In genomic region chr19:1063909-1064660, GRCh38 we compare ENCODE assay signal across 11 cellular contexts. TPM values are rescaled to one million over a fixed set of nuclear protein-coding genes. Genes with fewer than 3 reads are reported as not detected.
DNase-seq lines count a peak whose midpoint lies in the region; ATAC-seq, FAIRE-seq and TF ChIP-seq lines count a peak whose summit lies in the region.
"Had no signal": no experiment of that assay in that cellular context is flagged by ENCODE, and none has a peak within 500 bp of the region (broad histone marks: within the 10 kb centered on the region; RNA-seq: fewer than 3 reads in every experiment).

No MANE protein-coding gene starts in this region.

- H3K36me3 ChIP-seq in ES-I3 (ENCODE audit: insufficient read depth, low read length) (no peaks in the 10 kb centered on the region), Panc1 (ENCODE audit: control insufficient read depth, insufficient read depth, low read length) (no peaks in the 10 kb centered on the region; the same call in 1 of the 2 replicates), HepG2 (replicated peaks in 1 of 2; ENCODE audit: control insufficient read depth in 1 of 2, insufficient read depth in 2 of 2, low read length in 2 of 2) (no peaks in the 10 kb centered on the region)
- H3K36me3 ChIP-seq: BE2C had no signal

- H3K4me3 ChIP-seq in Panc1 (ENCODE audit: low read depth in 2 of 2, low read length in 2 of 2) (no peak overlapping the region), HepG2 (replicated peaks in 1 of 3; ENCODE audit: insufficient read depth in 1 of 3, low read depth in 2 of 3, low read length in 3 of 3) (peak overlapping the region in 1 of 3 experiments; percentile 78; a peak in 1 of 6 replicates)

- no peak for FAIRE-seq in HepG2 (lab: Jason Lieb, UNC)
- FAIRE-seq: RCC 7860 had no signal

- TF ChIP-seq CTCF in 22Rv1 (IDR thresholded peaks at IDR 0.05) (no peak), Panc1 (IDR thresholded peaks at IDR 0.05) (no peak), HepG2 (CRISPR knock-in tag; IDR thresholded peaks at IDR 0.05) (no peak)

- in situ Hi-C loops in Panc1 (cut with HindIII; ENCODE audit: low pct_unique_long_range_greater_than_20kb, low sequenced_read_pairs) (no loop called here), HepG2 (cut with HindIII; ENCODE audit: extremely low pct_ligation_motif_present, low pct_unique_long_range_greater_than_20kb) (no loop called here)

- CTCF ChIA-PET in Panc1 (lab: Charles Lee) (interaction anchor here (0.5 to 0.6 kb wide), 2 partner anchors 65 to 178 kb away, joined by 4 to 7 read pairs; partner anchors contain the start of gene ATP5F1D), HepG2 (lab: Yijun Ruan, JAX; ENCODE audit: low intra/inter-chr PET ratio, low total read pairs) (no interaction called here)

- TF ChIP-seq RAD21 in HepG2 (CRISPR knock-in tag; IDR thresholded peaks at IDR 0.05): no peak

- H3K27me3 ChIP-seq in Panc1 (ENCODE audit: control insufficient read depth, insufficient read depth, low read length): no peaks in the 10 kb centered on the region
- H3K27me3 ChIP-seq in HepG2 (ENCODE audit: control insufficient read depth in 1 of 2, insufficient read depth in 2 of 2, low read length in 2 of 2): no peaks in the 10 kb centered on the region

- BruUV-seq in Panc1 (replicated peaks; lab: Mats Ljungman, UMichigan): no TSS peak
- no TSS peak for BruUV-seq in HepG2 (replicated peaks; lab: Mats Ljungman, UMichigan)

- H3K9me3 ChIP-seq in ES-I3 (ENCODE audit: control insufficient read depth, insufficient read depth, low read length) (no peaks in the 10 kb centered on the region), Panc1 (ENCODE audit: control insufficient read depth, insufficient read depth, low read depth, low read length) (no peaks in the 10 kb centered on the region), HepG2 (ENCODE audit: low read length) (no peaks in the 10 kb centered on the region)

- no peak overlapping the region for H2AFZ ChIP-seq in HepG2 (ENCODE audit: low read length)

- no peaks in the 10 kb centered on the region for H3K79me2 ChIP-seq in HepG2 (ENCODE audit: insufficient read depth, low read length)

- TF ChIP-seq EP300 in HepG2 (IDR thresholded peaks at IDR 0.05; ENCODE audit: low read depth in 2 of 2, low read length in 2 of 2) (no peak), HepG2 (CRISPR knock-in tag; IDR thresholded peaks at IDR 0.05; ENCODE audit: borderline replicate concordance) (no peak)

- WGBS in HepG2 (ENCODE audit: low lambda C conversion rate): 85% methylated on average over 34 of the region's 37 CpGs

- TF ChIP-seq POLR2A in HepG2 (IDR thresholded peaks at IDR 0.05; ENCODE audit: insufficient read depth in 1 of 2, low read depth in 2 of 2, low read length in 2 of 2): peak in 1 of 2 experiments; percentile 50; a peak in 2 of 4 replicates

- POLR2A ChIA-PET in Panc1 (lab: Charles Lee) (no interaction called here), HepG2 (lab: Yijun Ruan, JAX) (interaction anchor here (0.6 to 2.0 kb wide), 8 partner anchors 12 to 43 kb away, joined by 3 to 10 read pairs (median 4); partner anchors contain the start of genes ABCA7 and RNU6-2)

- DNase-seq in Panc1 (ENCODE audit: low read depth, low spot score) (no peak), HepG2 (ENCODE audit: low spot score) (no peak), cerebellar cortex (ENCODE audit: low spot score) (no peak), HuH-7.5 (ENCODE audit: low spot score) (no peak)

- H3K4me1 ChIP-seq in ES-I3 (ENCODE audit: insufficient read depth, low read length): peaks cover 7% of the 10 kb centered on the region; the same call in 1 of the 2 replicates
- peaks cover 17% of the 10 kb centered on the region for H3K4me1 ChIP-seq in Panc1 (ENCODE audit: control insufficient read depth, insufficient read depth, low read length)
- H3K4me1 ChIP-seq in HepG2 (ENCODE audit: insufficient read depth, low read length): peaks cover 37% of the 10 kb centered on the region
- H3K4me1 ChIP-seq: BE2C had no signal

- H3K4me2 ChIP-seq in HepG2 (ENCODE audit: low read depth, low read length): peak overlapping the region; percentile 86; the same call in 1 of the 2 replicates
- H3K4me2 ChIP-seq: KMS-11 had no signal

- peak overlapping the region; percentile 90 for H3K27ac ChIP-seq in 22Rv1
- no peak overlapping the region for H3K27ac ChIP-seq in Panc1 (ENCODE audit: low read length)
- H3K27ac ChIP-seq in HepG2 (ENCODE audit: extremely low read length, insufficient read depth, low read length): no peak overlapping the region
- H3K27ac ChIP-seq: KMS-11 had no signal

- intact Hi-C loops in Panc1 (cut with micrococcal nuclease; ENCODE audit: unreplicated experiment): no loop called here
- intact Hi-C loops in HepG2 (cut with micrococcal nuclease; ENCODE audit: unreplicated experiment): no loop called here

- H4K20me1 ChIP-seq in HepG2 (ENCODE audit: insufficient read depth, low read length): no peaks in the 10 kb centered on the region

- H3K9ac ChIP-seq in ES-I3 (ENCODE audit: low read depth, low read length): peak overlapping the region; percentile 50
- no peak overlapping the region for H3K9ac ChIP-seq in HepG2 (ENCODE audit: insufficient read depth, low read depth, low read length)
- H3K9ac ChIP-seq: KMS-11 had no signal

- ATAC-seq in Panc1 (peak; percentile 12; the same call in 1 of the 2 replicates), HepG2 (no peak), HG03039 (IDR thresholded peaks at IDR 0.05; ENCODE audit: unreplicated experiment) (no peak), GM19324 (IDR thresholded peaks at IDR 0.05; ENCODE audit: low FRiP score, unreplicated experiment) (no peak)

RNA-seq across cellular contexts. Expression of gene ARHGAP45, which starts 2.9 kb away (rescaled TPM):
- total RNA-seq in Panc1 (2021; ENCODE audit: unreplicated experiment) (27.8 TPM), HepG2 (2016; rRNA removed; fragmentation: Illumina TruSeq; extraction: Trizol) (0.48 and 0.84 TPM in 2 replicates)
- polyA plus RNA-seq in Panc1 (2012; ENCODE audit: insufficient read length): 34.5 TPM
- 0.35 and 0.51 TPM in 2 replicates for total RNA-seq in HepG2 (2016; cell fraction: cytosol; rRNA removed; fragmentation: Illumina TruSeq; extraction: Trizol; ENCODE audit: low read depth)
- total RNA-seq in HepG2 (2016; cell fraction: insoluble cytoplasmic fraction; rRNA removed; fragmentation: Illumina TruSeq; extraction: Trizol): 0.16 and 0.50 TPM in 2 replicates
- 0.38 and 0.40 TPM in 2 replicates for total RNA-seq in HepG2 (2016; cell fraction: membrane; rRNA removed; fragmentation: Illumina TruSeq; extraction: Trizol)
- 0.28 and 0.63 TPM in 2 replicates for total RNA-seq in HepG2 (2016; cell fraction: nucleus; rRNA removed; fragmentation: Illumina TruSeq; extraction: Trizol)
- polyA plus RNA-seq in HepG2 (2011; rRNA removed): 32.0 and 40.3 TPM in 2 replicates
- polyA plus RNA-seq in HepG2 (2011; cell fraction: cytosol; rRNA removed): 17.7 and 31.9 TPM in 2 replicates
- 222 and 325 TPM in 2 replicates for polyA plus RNA-seq in HepG2 (2011; cell fraction: nucleus; rRNA removed)
- 21.8 and 23.4 TPM in 2 replicates for polyA plus RNA-seq in HepG2 (2012)
- not detected in 2 replicates for polyA plus RNA-seq in HepG2 (2016; cell fraction: cytosol; fragmentation: Illumina TruSeq; extraction: Trizol; ENCODE audit: low read depth)
- 0.41 and 0.69 TPM in 2 replicates for polyA plus RNA-seq in HepG2 (2016; cell fraction: insoluble cytoplasmic fraction; fragmentation: Illumina TruSeq; extraction: Trizol; ENCODE audit: low read depth)
- polyA plus RNA-seq in HepG2 (2016; cell fraction: membrane; fragmentation: Illumina TruSeq; extraction: Trizol; ENCODE audit: low read depth): not detected in 2 replicates
- 1.5 TPM in 2 replicates for polyA plus RNA-seq in HepG2 (2016; cell fraction: nucleus; fragmentation: Illumina TruSeq; extraction: Trizol; ENCODE audit: insufficient read depth, low read depth)
- polyA minus RNA-seq in HepG2 (2011; rRNA and poly(A)+ RNA removed; ENCODE audit: low replicate concordance): 18.3 and 37.9 TPM in 2 replicates
- 19.3 and 20.1 TPM in 2 replicates for polyA minus RNA-seq in HepG2 (2011; cell fraction: cytosol; rRNA and poly(A)+ RNA removed)
- polyA minus RNA-seq in HepG2 (2011; cell fraction: nucleus; rRNA and poly(A)+ RNA removed): 25.0 and 29.0 TPM in 2 replicates

RNA-seq across cellular contexts. Expression of gene ABCA7, which starts 24.2 kb away (rescaled TPM):
- total RNA-seq in Panc1 (2021; ENCODE audit: unreplicated experiment) (47.5 TPM), HepG2 (2016; rRNA removed; fragmentation: Illumina TruSeq; extraction: Trizol) (1.3 and 4.4 TPM in 2 replicates)
- 52.0 TPM for polyA plus RNA-seq in Panc1 (2012; ENCODE audit: insufficient read length)
- 3.4 and 3.5 TPM in 2 replicates for total RNA-seq in HepG2 (2016; cell fraction: cytosol; rRNA removed; fragmentation: Illumina TruSeq; extraction: Trizol; ENCODE audit: low read depth)
- 2.5 and 6.4 TPM in 2 replicates for total RNA-seq in HepG2 (2016; cell fraction: insoluble cytoplasmic fraction; rRNA removed; fragmentation: Illumina TruSeq; extraction: Trizol)
- total RNA-seq in HepG2 (2016; cell fraction: membrane; rRNA removed; fragmentation: Illumina TruSeq; extraction: Trizol): 1.7 and 2.0 TPM in 2 replicates
- 7.8 and 9.7 TPM in 2 replicates for total RNA-seq in HepG2 (2016; cell fraction: nucleus; rRNA removed; fragmentation: Illumina TruSeq; extraction: Trizol)
- 32.4 and 41.2 TPM in 2 replicates for polyA plus RNA-seq in HepG2 (2011; rRNA removed)
- polyA plus RNA-seq in HepG2 (2011; cell fraction: cytosol; rRNA removed): 27.7 and 35.9 TPM in 2 replicates
- polyA plus RNA-seq in HepG2 (2011; cell fraction: nucleus; rRNA removed): 316 and 410 TPM in 2 replicates
- 29.1 and 29.7 TPM in 2 replicates for polyA plus RNA-seq in HepG2 (2012)
- polyA plus RNA-seq in HepG2 (2016; cell fraction: cytosol; fragmentation: Illumina TruSeq; extraction: Trizol; ENCODE audit: low read depth): 0.23 and 0.72 TPM in 2 replicates
- polyA plus RNA-seq in HepG2 (2016; cell fraction: insoluble cytoplasmic fraction; fragmentation: Illumina TruSeq; extraction: Trizol; ENCODE audit: low read depth): 1.6 and 2.2 TPM in 2 replicates
- polyA plus RNA-seq in HepG2 (2016; cell fraction: membrane; fragmentation: Illumina TruSeq; extraction: Trizol; ENCODE audit: low read depth): 0.54 and 0.71 TPM in 2 replicates
- 25.9 and 28.7 TPM in 2 replicates for polyA plus RNA-seq in HepG2 (2016; cell fraction: nucleus; fragmentation: Illumina TruSeq; extraction: Trizol; ENCODE audit: insufficient read depth, low read depth)
- 20.1 and 68.5 TPM in 2 replicates for polyA minus RNA-seq in HepG2 (2011; rRNA and poly(A)+ RNA removed; ENCODE audit: low replicate concordance)
- 20.8 and 23.1 TPM in 2 replicates for polyA minus RNA-seq in HepG2 (2011; cell fraction: cytosol; rRNA and poly(A)+ RNA removed)
- 41.6 and 44.5 TPM in 2 replicates for polyA minus RNA-seq in HepG2 (2011; cell fraction: nucleus; rRNA and poly(A)+ RNA removed)

RNA-seq across cellular contexts. Expression of gene POLR2E, which starts 31.1 kb away (rescaled TPM):
- total RNA-seq in Panc1 (2021; ENCODE audit: unreplicated experiment) (279 TPM), HepG2 (2016; rRNA removed; fragmentation: Illumina TruSeq; extraction: Trizol) (140 TPM in 2 replicates)
- 538 TPM for polyA plus RNA-seq in Panc1 (2012; ENCODE audit: insufficient read length)
- 43.4 and 44.8 TPM in 2 replicates for total RNA-seq in HepG2 (2016; cell fraction: cytosol; rRNA removed; fragmentation: Illumina TruSeq; extraction: Trizol; ENCODE audit: low read depth)
- total RNA-seq in HepG2 (2016; cell fraction: insoluble cytoplasmic fraction; rRNA removed; fragmentation: Illumina TruSeq; extraction: Trizol): 135 and 141 TPM in 2 replicates
- total RNA-seq in HepG2 (2016; cell fraction: membrane; rRNA removed; fragmentation: Illumina TruSeq; extraction: Trizol): 89.0 and 92.5 TPM in 2 replicates
- total RNA-seq in HepG2 (2016; cell fraction: nucleus; rRNA removed; fragmentation: Illumina TruSeq; extraction: Trizol): 54.0 and 55.3 TPM in 2 replicates
- 272 and 305 TPM in 2 replicates for polyA plus RNA-seq in HepG2 (2011; rRNA removed)
- polyA plus RNA-seq in HepG2 (2011; cell fraction: cytosol; rRNA removed): 222 and 337 TPM in 2 replicates
- polyA plus RNA-seq in HepG2 (2011; cell fraction: nucleus; rRNA removed): 150 and 188 TPM in 2 replicates
- 201 and 222 TPM in 2 replicates for polyA plus RNA-seq in HepG2 (2012)
- 94.9 and 102 TPM in 2 replicates for polyA plus RNA-seq in HepG2 (2016; cell fraction: cytosol; fragmentation: Illumina TruSeq; extraction: Trizol; ENCODE audit: low read depth)
- polyA plus RNA-seq in HepG2 (2016; cell fraction: insoluble cytoplasmic fraction; fragmentation: Illumina TruSeq; extraction: Trizol; ENCODE audit: low read depth): 246 and 282 TPM in 2 replicates
- polyA plus RNA-seq in HepG2 (2016; cell fraction: membrane; fragmentation: Illumina TruSeq; extraction: Trizol; ENCODE audit: low read depth): 145 and 159 TPM in 2 replicates
- 179 TPM in 2 replicates for polyA plus RNA-seq in HepG2 (2016; cell fraction: nucleus; fragmentation: Illumina TruSeq; extraction: Trizol; ENCODE audit: insufficient read depth, low read depth)
- polyA minus RNA-seq in HepG2 (2011; rRNA and poly(A)+ RNA removed; ENCODE audit: low replicate concordance): 343 and 389 TPM in 2 replicates
- 104 and 129 TPM in 2 replicates for polyA minus RNA-seq in HepG2 (2011; cell fraction: cytosol; rRNA and poly(A)+ RNA removed)
- polyA minus RNA-seq in HepG2 (2011; cell fraction: nucleus; rRNA and poly(A)+ RNA removed): 39.5 and 42.0 TPM in 2 replicates

RNA-seq across cellular contexts. Expression of gene CNN2, which starts 37.7 kb away (rescaled TPM):
- total RNA-seq in Panc1 (2021; ENCODE audit: unreplicated experiment) (203 TPM), HepG2 (2016; rRNA removed; fragmentation: Illumina TruSeq; extraction: Trizol) (70.0 and 84.5 TPM in 2 replicates)
- 201 TPM for polyA plus RNA-seq in Panc1 (2012; ENCODE audit: insufficient read length)
- 29.8 and 31.9 TPM in 2 replicates for total RNA-seq in HepG2 (2016; cell fraction: cytosol; rRNA removed; fragmentation: Illumina TruSeq; extraction: Trizol; ENCODE audit: low read depth)
- 66.1 and 74.6 TPM in 2 replicates for total RNA-seq in HepG2 (2016; cell fraction: insoluble cytoplasmic fraction; rRNA removed; fragmentation: Illumina TruSeq; extraction: Trizol)
- 70.9 and 77.3 TPM in 2 replicates for total RNA-seq in HepG2 (2016; cell fraction: membrane; rRNA removed; fragmentation: Illumina TruSeq; extraction: Trizol)
- total RNA-seq in HepG2 (2016; cell fraction: nucleus; rRNA removed; fragmentation: Illumina TruSeq; extraction: Trizol): 37.1 and 39.3 TPM in 2 replicates
- polyA plus RNA-seq in HepG2 (2011; rRNA removed): 58.1 and 63.6 TPM in 2 replicates
- polyA plus RNA-seq in HepG2 (2011; cell fraction: cytosol; rRNA removed): 71.9 and 76.4 TPM in 2 replicates
- polyA plus RNA-seq in HepG2 (2011; cell fraction: nucleus; rRNA removed): 59.2 and 73.6 TPM in 2 replicates
- polyA plus RNA-seq in HepG2 (2012): 37.6 and 46.6 TPM in 2 replicates
- polyA plus RNA-seq in HepG2 (2016; cell fraction: cytosol; fragmentation: Illumina TruSeq; extraction: Trizol; ENCODE audit: low read depth): 36.8 and 41.0 TPM in 2 replicates
- polyA plus RNA-seq in HepG2 (2016; cell fraction: insoluble cytoplasmic fraction; fragmentation: Illumina TruSeq; extraction: Trizol; ENCODE audit: low read depth): 82.0 and 114 TPM in 2 replicates
- 75.2 and 79.7 TPM in 2 replicates for polyA plus RNA-seq in HepG2 (2016; cell fraction: membrane; fragmentation: Illumina TruSeq; extraction: Trizol; ENCODE audit: low read depth)
- 90.2 and 93.1 TPM in 2 replicates for polyA plus RNA-seq in HepG2 (2016; cell fraction: nucleus; fragmentation: Illumina TruSeq; extraction: Trizol; ENCODE audit: insufficient read depth, low read depth)
- polyA minus RNA-seq in HepG2 (2011; rRNA and poly(A)+ RNA removed; ENCODE audit: low replicate concordance): 84.2 and 138 TPM in 2 replicates
- polyA minus RNA-seq in HepG2 (2011; cell fraction: cytosol; rRNA and poly(A)+ RNA removed): 122 and 138 TPM in 2 replicates
- polyA minus RNA-seq in HepG2 (2011; cell fraction: nucleus; rRNA and poly(A)+ RNA removed): 21.5 and 28.6 TPM in 2 replicates

RNA-seq across cellular contexts. Expression of gene GPX4, which starts 39.7 kb away (rescaled TPM):
- total RNA-seq in Panc1 (2021; ENCODE audit: unreplicated experiment) (577 TPM), HepG2 (2016; rRNA removed; fragmentation: Illumina TruSeq; extraction: Trizol) (426 and 535 TPM in 2 replicates)
- polyA plus RNA-seq in Panc1 (2012; ENCODE audit: insufficient read length): 1,363 TPM
- total RNA-seq in HepG2 (2016; cell fraction: cytosol; rRNA removed; fragmentation: Illumina TruSeq; extraction: Trizol; ENCODE audit: low read depth): 2,785 and 3,522 TPM in 2 replicates
- total RNA-seq in HepG2 (2016; cell fraction: insoluble cytoplasmic fraction; rRNA removed; fragmentation: Illumina TruSeq; extraction: Trizol): 340 and 561 TPM in 2 replicates
- total RNA-seq in HepG2 (2016; cell fraction: membrane; rRNA removed; fragmentation: Illumina TruSeq; extraction: Trizol): 1,902 and 2,313 TPM in 2 replicates
- total RNA-seq in HepG2 (2016; cell fraction: nucleus; rRNA removed; fragmentation: Illumina TruSeq; extraction: Trizol): 168 and 177 TPM in 2 replicates
- 613 and 728 TPM in 2 replicates for polyA plus RNA-seq in HepG2 (2011; rRNA removed)
- 837 and 1,257 TPM in 2 replicates for polyA plus RNA-seq in HepG2 (2011; cell fraction: cytosol; rRNA removed)
- 557 and 562 TPM in 2 replicates for polyA plus RNA-seq in HepG2 (2011; cell fraction: nucleus; rRNA removed)
- polyA plus RNA-seq in HepG2 (2012): 539 and 705 TPM in 2 replicates
- 3,701 and 4,930 TPM in 2 replicates for polyA plus RNA-seq in HepG2 (2016; cell fraction: cytosol; fragmentation: Illumina TruSeq; extraction: Trizol; ENCODE audit: low read depth)
- polyA plus RNA-seq in HepG2 (2016; cell fraction: insoluble cytoplasmic fraction; fragmentation: Illumina TruSeq; extraction: Trizol; ENCODE audit: low read depth): 454 and 583 TPM in 2 replicates
- polyA plus RNA-seq in HepG2 (2016; cell fraction: membrane; fragmentation: Illumina TruSeq; extraction: Trizol; ENCODE audit: low read depth): 2,313 and 2,706 TPM in 2 replicates
- 387 and 420 TPM in 2 replicates for polyA plus RNA-seq in HepG2 (2016; cell fraction: nucleus; fragmentation: Illumina TruSeq; extraction: Trizol; ENCODE audit: insufficient read depth, low read depth)
- polyA minus RNA-seq in HepG2 (2011; rRNA and poly(A)+ RNA removed; ENCODE audit: low replicate concordance): 195 and 435 TPM in 2 replicates
- polyA minus RNA-seq in HepG2 (2011; cell fraction: cytosol; rRNA and poly(A)+ RNA removed): 211 and 241 TPM in 2 replicates
- 51.6 and 73.4 TPM in 2 replicates for polyA minus RNA-seq in HepG2 (2011; cell fraction: nucleus; rRNA and poly(A)+ RNA removed)

Comparison
In these comparisons a context has a peak if more than half of its experiments do, and no peak if none do; other contexts are left out.
1. RNA of gene ARHGAP45, which starts 2.9 kb away (total RNA-seq): 27.8 TPM in Panc1 (single experiment); 0.16 to 0.84 TPM in HepG2; every median in the first group is over 10 times any median in the second.